33 cellular contexts compared by ENCODE assay signal in the genomic region with DNA sequence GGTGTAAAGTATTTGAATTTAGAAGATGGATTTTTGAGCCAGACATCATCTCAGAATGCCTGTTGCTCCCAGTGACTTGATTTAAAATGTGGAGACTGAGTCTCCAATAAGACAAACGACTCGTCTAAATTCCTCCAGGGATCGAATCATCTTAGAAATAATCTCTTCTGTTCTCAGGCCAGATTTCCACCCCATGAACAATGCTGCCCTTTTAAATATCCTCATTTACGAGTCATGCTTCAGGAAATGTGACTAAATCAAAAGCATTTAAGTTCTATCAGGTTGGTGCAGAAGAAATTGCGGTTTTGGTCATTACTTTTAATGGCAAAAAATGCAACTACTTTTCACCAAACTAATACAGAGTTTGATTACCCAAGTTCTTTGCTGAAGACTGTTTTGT.
"Had no signal": no experiment of that assay in that cellular context is flagged by ENCODE, and none has a peak within 500 bp of the region (broad histone marks: within the 10 kb centered on the region; RNA-seq: fewer than 3 reads in every experiment).

No MANE protein-coding gene starts in this region.

- H3K27me3 ChIP-seq: brain microvascular endothelial cell, dorsolateral prefrontal cortex, esophagus squamous epithelium, heart left ventricle had no signal

- H3K36me3 ChIP-seq: brain microvascular endothelial cell, esophagus squamous epithelium, heart left ventricle, WERI-Rb-1 had no signal

- H3K27ac ChIP-seq: brain microvascular endothelial cell, coronary artery, dorsolateral prefrontal cortex, epithelial cell of prostate, esophagus squamous epithelium, heart left ventricle, WERI-Rb-1 had no signal

- H3K4me1 Mint-ChIP-seq: activated B cell treated with CpG ODN at 0.5 μM for 24 hours; activated T-helper 17 cell treated with anti-CD3 and anti-CD28 coated beads, Interleukin-2, amount 50 U/mL, for 72 hours; central memory CD8-positive, alpha-beta T cell; T-helper 17 cell had no signal

- H3K9me3 ChIP-seq: heart left ventricle had no signal

- H3K36me3 Mint-ChIP-seq: activated naive CD8-positive, alpha-beta T cell had no signal

- ATAC-seq: activated CD4-positive, CD25-positive, alpha-beta regulatory T cell treated with anti-CD3 and anti-CD28 coated beads, Interleukin-2, amount 50 U/mL, for 24 hours; activated CD8-positive, alpha-beta T cell treated with anti-CD3 and anti-CD28 coated beads for 36 hours; activated T-cell treated with anti-CD3 and anti-CD28 coated beads, Interleukin-2, amount 50 U/mL, for 4 hours; activated T-helper 17 cell treated with anti-CD3 and anti-CD28 coated beads, Interleukin-2, amount 50 U/mL, for 72 hours; effector memory CD8-positive, alpha-beta T cell; heart left ventricle; T-helper 17 cell had no signal

- FAIRE-seq: astrocyte, bronchial epithelial cell, frontal cortex had no signal

- H3K4me3 ChIP-seq: coronary artery, dorsolateral prefrontal cortex, esophagus squamous epithelium, heart left ventricle had no signal

- H3K27ac Mint-ChIP-seq: activated B cell treated with CpG ODN at 0.5 μM for 24 hours; activated CD8-positive, alpha-beta T cell treated with anti-CD3 and anti-CD28 coated beads for 36 hours; activated naive CD8-positive, alpha-beta T cell; activated T-helper 17 cell treated with anti-CD3 and anti-CD28 coated beads, Interleukin-2, amount 50 U/mL, for 72 hours; dendritic cell treated with granulocyte-macrophage colony-stimulating factor and Interleukin-4, amounts not matched to agents 40 ng/mL and 50 ng/mL, for 4 days; effector memory CD8-positive, alpha-beta T cell; T-helper 17 cell; T-helper 2 cell treated with Interferon-gamma antibody and Interleukin-4, amounts not matched to agents 5 μg/mL and 100 μg/mL, for 36 hours had no signal

- H3K4me1 ChIP-seq: esophagus squamous epithelium, heart left ventricle had no signal

- DNase-seq: activated B cell treated with CpG ODN at 0.5 μM for 24 hours; activated CD4-positive, alpha-beta T cell treated with anti-CD3 and anti-CD28 coated beads for 48 hours; activated CD4-positive, alpha-beta T cell treated with anti-CD3 and anti-CD28 coated beads, Interleukin-2, amount 50 U/mL, for 1 hour; activated CD4-positive, alpha-beta T cell treated with anti-CD3 and anti-CD28 coated beads, Interleukin-2, amount 50 U/mL, for 48 hours; activated CD8-positive, alpha-beta memory T cell treated with anti-CD3 and anti-CD28 coated beads for 24 hours; activated CD8-positive, alpha-beta T cell treated with anti-CD3 and anti-CD28 coated beads for 36 hours; activated effector memory CD4-positive, alpha-beta T cell treated with Interleukin-2 at 50 U/mL for 16 hours; activated gamma-delta T cell treated with Interleukin-2 at 50 U/mL for 16 hours; activated naive CD4-positive, alpha-beta T cell treated with anti-CD3 and anti-CD28 coated beads, Interleukin-2, amount 50 U/mL, for 16 hours; activated naive CD4-positive, alpha-beta T cell treated with Interleukin-2 at 50 U/mL for 16 hours; activated T-cell treated with anti-CD3 and anti-CD28 coated beads, Interleukin-2, amount 50 U/mL, for 4 hours; amniotic stem cell; anterior cingulate cortex; brain microvascular endothelial cell; dorsolateral prefrontal cortex; effector memory CD8-positive, alpha-beta T cell; esophagus squamous epithelium; heart left ventricle; T-helper 1 cell; T-helper 17 cell; T1000; WERI-Rb-1 had no signal

- H3K4me3 Mint-ChIP-seq: activated B cell treated with CpG ODN at 0.5 μM for 24 hours; activated CD8-positive, alpha-beta T cell treated with anti-CD3 and anti-CD28 coated beads for 36 hours; activated naive CD8-positive, alpha-beta T cell; activated T-cell treated with anti-CD3 and anti-CD28 coated beads, Interleukin-2, amount 50 U/mL, for 4 hours; activated T-helper 17 cell treated with anti-CD3 and anti-CD28 coated beads, Interleukin-2, amount 50 U/mL, for 72 hours; central memory CD8-positive, alpha-beta T cell; dendritic cell treated with granulocyte-macrophage colony-stimulating factor and Interleukin-4, amounts not matched to agents 40 ng/mL and 50 ng/mL, for 4 days; effector memory CD8-positive, alpha-beta T cell; T-helper 17 cell; T-helper 2 cell treated with Interferon-gamma antibody and Interleukin-4, amounts not matched to agents 5 μg/mL and 100 μg/mL, for 36 hours had no signal

- H3K27me3 Mint-ChIP-seq: activated B cell treated with CpG ODN at 0.5 μM for 24 hours; activated CD8-positive, alpha-beta T cell treated with anti-CD3 and anti-CD28 coated beads for 36 hours; activated naive CD8-positive, alpha-beta T cell; activated T-helper 17 cell treated with anti-CD3 and anti-CD28 coated beads, Interleukin-2, amount 50 U/mL, for 72 hours; central memory CD8-positive, alpha-beta T cell; dendritic cell treated with granulocyte-macrophage colony-stimulating factor and Interleukin-4, amounts not matched to agents 40 ng/mL and 50 ng/mL, for 4 days; effector memory CD8-positive, alpha-beta T cell; T-helper 17 cell had no signal
